ENCODE assay signal across 8 cellular contexts in genomic region chr12:111788178-111788654, GRCh38. TPM values are rescaled to one million over a fixed set of nuclear protein-coding genes. Genes with fewer than 3 reads are reported as not detected.
A peak's percentile ranks its signal among the peaks of the same experiment; 100 is the strongest.
DNase-seq lines count a peak whose midpoint lies in the region; ATAC-seq, FAIRE-seq and TF ChIP-seq lines count a peak whose summit lies in the region.

No MANE protein-coding gene starts in this region.

- peaks cover 21% of the 10 kb centered on the region for H3K36me3 ChIP-seq in OCI-LY3 (replicated peaks; ENCODE audit: low read depth, low read length)

- H3K27me3 Mint-ChIP-seq in natural killer cell treated with Interleukin-12 subunit alpha and Interleukin-12 subunit beta and Interleukin-15 and Interleukin-18, amount 100 ng/mL, for 72 hours, result no peaks in the 10 kb centered on the region

- FAIRE-seq in GM19239 (lab: Jason Lieb, UNC), result no peak

- DNase-seq in fibroblast of gingiva (ENCODE audit: low read depth), result peak; percentile 89
- peak; percentile 18 for DNase-seq in skeletal muscle cell (ENCODE audit: low read depth)
- DNase-seq in activated CD4-positive, CD25-positive, alpha-beta regulatory T cell (lab: John Stamatoyannopoulos, UW), result no peak
- no peak for DNase-seq in natural killer cell treated with Interleukin-12 subunit alpha and Interleukin-12 subunit beta and Interleukin-15 and Interleukin-18, amount 100 ng/mL, for 72 hours (ENCODE audit: low spot score)
- no peak for DNase-seq in GM19239 (ENCODE audit: insufficient read length, low spot score)

- H2AFZ ChIP-seq in OCI-LY3 (ENCODE audit: low read depth, low read length), result no peak overlapping the region

- H3K4me1 Mint-ChIP-seq in natural killer cell treated with Interleukin-12 subunit alpha and Interleukin-12 subunit beta and Interleukin-15 and Interleukin-18, amount 100 ng/mL, for 72 hours (ENCODE audit: low read depth in 2 of 2), result no peaks in the 10 kb centered on the region

- no peaks in the 10 kb centered on the region for H3K36me3 Mint-ChIP-seq in natural killer cell treated with Interleukin-12 subunit alpha and Interleukin-12 subunit beta and Interleukin-15 and Interleukin-18, amount 100 ng/mL, for 72 hours

- no peaks in the 10 kb centered on the region for H3K9me3 ChIP-seq in OCI-LY3 (ENCODE audit: insufficient read depth, low read length)

- no peaks in the 10 kb centered on the region for H3K79me2 ChIP-seq in OCI-LY3 (ENCODE audit: low read length)

- no peaks in the 10 kb centered on the region for H4K20me1 ChIP-seq in OCI-LY3 (ENCODE audit: insufficient read depth, low read length)

- no peak overlapping the region for H3K27ac ChIP-seq in OCI-LY3 (ENCODE audit: low read length)

- no peak for ATAC-seq in natural killer cell treated with Interleukin-12 subunit alpha and Interleukin-12 subunit beta and Interleukin-15 and Interleukin-18, amount 100 ng/mL, for 72 hours
- no peak for ATAC-seq in GM19023 (IDR thresholded peaks at IDR 0.05; ENCODE audit: unreplicated experiment)

- H3K4me3 ChIP-seq in OCI-LY3 (ENCODE audit: low read length), result no peak overlapping the region
- no peak overlapping the region for H3K4me3 ChIP-seq in skeletal muscle cell (ENCODE audit: low read depth, low read length)

- no peak overlapping the region for H3K4me3 Mint-ChIP-seq in natural killer cell treated with Interleukin-12 subunit alpha and Interleukin-12 subunit beta and Interleukin-15 and Interleukin-18, amount 100 ng/mL, for 72 hours

- no peak overlapping the region for H3K9ac ChIP-seq in OCI-LY3 (ENCODE audit: low read length)

- peak; percentile 76 for TF ChIP-seq CTCF in GM12873 (IDR thresholded peaks at IDR 0.05; ENCODE audit: insufficient read depth, low read depth, low read length, missing control alignments)
- peak; percentile 50 for TF ChIP-seq CTCF in OCI-LY3 (IDR thresholded peaks at IDR 0.05; ENCODE audit: low read depth, low read length)

- H3K27ac Mint-ChIP-seq in natural killer cell treated with Interleukin-12 subunit alpha and Interleukin-12 subunit beta and Interleukin-15 and Interleukin-18, amount 100 ng/mL, for 72 hours, result no peak overlapping the region

- no peak overlapping the region for H3K4me2 ChIP-seq in OCI-LY3 (ENCODE audit: low read length)

- no peaks in the 10 kb centered on the region for H3K27me3 ChIP-seq in OCI-LY3 (ENCODE audit: low read depth, low read length)

- H3K9me3 Mint-ChIP-seq in natural killer cell treated with Interleukin-12 subunit alpha and Interleukin-12 subunit beta and Interleukin-15 and Interleukin-18, amount 100 ng/mL, for 72 hours, result no peaks in the 10 kb centered on the region

- no peaks in the 10 kb centered on the region for H3K4me1 ChIP-seq in OCI-LY3 (ENCODE audit: low read length)

RNA-seq across cellular contexts. Expression of gene ALDH2, which starts 21.5 kb away (rescaled TPM):
- total RNA-seq in natural killer cell treated with Interleukin-12 subunit alpha and Interleukin-12 subunit beta and Interleukin-15 and Interleukin-18, amount 100 ng/mL, for 72 hours, result not detected

RNA-seq across cellular contexts. Expression of gene MAPKAPK5, which starts 53.8 kb away (rescaled TPM):
- total RNA-seq in natural killer cell treated with Interleukin-12 subunit alpha and Interleukin-12 subunit beta and Interleukin-15 and Interleukin-18, amount 100 ng/mL, for 72 hours, result 10 to 100 TPM; 64.3 to 84.2 TPM

Comparison
In these comparisons a context has a peak if more than half of its experiments do, and no peak if none do; other contexts are left out.
1. DNase-seq: peak in fibroblast of gingiva (single experiment) and skeletal muscle cell (single experiment); none in activated CD4-positive, CD25-positive, alpha-beta regulatory T cell (0 of 4), natural killer cell treated with Interleukin-12 subunit alpha and Interleukin-12 subunit beta and Interleukin-15 and Interleukin-18, amount 100 ng/mL, for 72 hours (single experiment) and GM19239 (single experiment).